ENCODE assay signal across 8 cellular contexts in genomic region chr7:129434172-129434845, GRCh38. TPM values are rescaled to one million over a fixed set of nuclear protein-coding genes. Genes with fewer than 3 reads are reported as not detected.
A peak's percentile ranks its signal among the peaks of the same experiment; 100 is the strongest.
DNase-seq lines count a peak whose midpoint lies in the region; ATAC-seq and TF ChIP-seq lines count a peak whose summit lies in the region.

Gene STRIP2 (plus strand): TSS chr7:129434432. CDS start chr7:129434473, 41 bp downstream.

- no peaks in the 10 kb centered on the region; the same call in 2 of the 3 replicates for H3K36me3 Mint-ChIP-seq in GM23338 (ENCODE audit: low read depth)
- peaks cover 10 to 13% of the 10 kb centered on the region in 2 donors for H3K36me3 Mint-ChIP-seq in activated T-cell treated with anti-CD3 and anti-CD28 coated beads, Interleukin-2, amount 50 U/mL, for 72 hours (ENCODE audit: insufficient read depth in 2 of 2)
- H3K36me3 Mint-ChIP-seq in naive thymus-derived CD8-positive, alpha-beta T cell: peaks cover 0 to 3% (median 0%) of the 10 kb centered on the region in 3 donors
- peaks cover 0 to 3% of the 10 kb centered on the region in 2 donors for H3K36me3 Mint-ChIP-seq in stimulated activated naive B cell treated with anti-CD40 and anti-IgM and Interleukin-4, amounts not matched to agents 10 μg/mL and 1 μg/mL and 100 μg/mL, for 72 hours

- no peaks in the 10 kb centered on the region for H3K9me3 Mint-ChIP-seq in GM23338
- no peaks in the 10 kb centered on the region for H3K9me3 Mint-ChIP-seq in activated T-cell treated with anti-CD3 and anti-CD28 coated beads, Interleukin-2, amount 50 U/mL, for 72 hours
- no peaks in the 10 kb centered on the region for H3K9me3 Mint-ChIP-seq in naive thymus-derived CD8-positive, alpha-beta T cell
- H3K9me3 Mint-ChIP-seq in stimulated activated naive B cell treated with anti-CD40 and anti-IgM and Interleukin-4, amounts not matched to agents 10 μg/mL and 1 μg/mL and 100 μg/mL, for 72 hours: no peaks in the 10 kb centered on the region

- peak; percentile 84 for ATAC-seq in GM23338
- ATAC-seq in activated T-cell treated with anti-CD3 and anti-CD28 coated beads, Interleukin-2, amount 50 U/mL, for 72 hours (replicated peaks in 1 of 2): peak; percentile 83 to 84
- ATAC-seq in naive thymus-derived CD8-positive, alpha-beta T cell: peak; percentile 93 to 95
- peak; percentile 94 to 97 for ATAC-seq in stimulated activated naive B cell treated with anti-CD40 and anti-IgM and Interleukin-4, amounts not matched to agents 10 μg/mL and 1 μg/mL and 100 μg/mL, for 72 hours (replicated peaks)

- POLR2A ChIA-PET in naive thymus-derived CD8-positive, alpha-beta T cell (lab: Charles Lee): interaction anchor here (0.6 to 1.0 kb wide), 2 partner anchors 10 to 661 kb away, joined by 3 read pairs; no protein-coding TSS in a partner anchor

- peak within 1 kb of the TSS; percentile 70 for H3K9ac ChIP-seq in Karpas-422 (ENCODE audit: low read length)

- H3K9me2 ChIP-seq in GM23338 (ENCODE audit: insufficient read depth): no peaks in the 10 kb centered on the region
- H3K9me2 ChIP-seq in Karpas-422 (replicated peaks; ENCODE audit: insufficient read depth, low read length): no peaks in the 10 kb centered on the region

- H2AFZ ChIP-seq in GM23338: peak within 1 kb of the TSS; percentile 97
- H2AFZ ChIP-seq in Karpas-422 (ENCODE audit: low read length): peak within 1 kb of the TSS; percentile 93

- peak within 1 kb of the TSS; percentile 95 for H3K27ac ChIP-seq in GM23338 (ENCODE audit: low read depth)
- H3K27ac ChIP-seq in Karpas-422 (ENCODE audit: low read length): no peak within 1 kb of the TSS
- H3K27ac ChIP-seq in Peyer's patch: peak within 1 kb of the TSS in 2 of 4 donors; percentile 53 to 64

- peak within 1 kb of the TSS; percentile 97 for H3K27ac Mint-ChIP-seq in GM23338
- H3K27ac Mint-ChIP-seq in activated T-cell treated with anti-CD3 and anti-CD28 coated beads, Interleukin-2, amount 50 U/mL, for 72 hours: peak within 1 kb of the TSS; percentile 85
- H3K27ac Mint-ChIP-seq in naive thymus-derived CD8-positive, alpha-beta T cell: peak within 1 kb of the TSS in 7 of 10 donors; percentile 29 to 83 (median 66)
- H3K27ac Mint-ChIP-seq in stimulated activated naive B cell treated with anti-CD40 and anti-IgM and Interleukin-4, amounts not matched to agents 10 μg/mL and 1 μg/mL and 100 μg/mL, for 72 hours: peak within 1 kb of the TSS; percentile 53

- peak within 1 kb of the TSS; percentile 97 for H3K4me2 ChIP-seq in GM23338
- H3K4me2 ChIP-seq in Karpas-422 (ENCODE audit: low read depth, low read length, poor library complexity, severe bottlenecking): peak within 1 kb of the TSS; percentile 87

- TF ChIP-seq CTCF in GM23338 (conservative IDR thresholded peaks at IDR 0.05; ENCODE audit: low read depth in 2 of 2) (no peak), Peyer's patch (IDR thresholded peaks at IDR 0.05) (no peak)

- peaks cover 7% of the 10 kb centered on the region; the same call in 1 of the 2 replicates for H3F3A ChIP-seq in GM23338 (replicated peaks; ENCODE audit: low read depth)

- TF ChIP-seq POLR2A in Peyer's patch (IDR thresholded peaks at IDR 0.05): no peak

- no peaks in the 10 kb centered on the region for H3K9me3 ChIP-seq in Karpas-422 (ENCODE audit: low read length)
- H3K9me3 ChIP-seq in Peyer's patch: no peaks in the 10 kb centered on the region

- H3K79me2 ChIP-seq in GM23338 (replicated peaks; ENCODE audit: insufficient read depth) (peaks cover 13% of the 10 kb centered on the region; the same call in 1 of the 2 replicates), Karpas-422 (ENCODE audit: low read length) (no peaks in the 10 kb centered on the region)

- peak within 1 kb of the TSS; percentile 76 for H3K4me3 Mint-ChIP-seq in GM23338
- peak within 1 kb of the TSS; percentile 95 for H3K4me3 Mint-ChIP-seq in activated T-cell treated with anti-CD3 and anti-CD28 coated beads, Interleukin-2, amount 50 U/mL, for 72 hours
- H3K4me3 Mint-ChIP-seq in naive thymus-derived CD8-positive, alpha-beta T cell: peak within 1 kb of the TSS; percentile 90 to 96 (median 95)
- H3K4me3 Mint-ChIP-seq in stimulated activated naive B cell treated with anti-CD40 and anti-IgM and Interleukin-4, amounts not matched to agents 10 μg/mL and 1 μg/mL and 100 μg/mL, for 72 hours: peak within 1 kb of the TSS; percentile 92 to 94

- H3K27me3 ChIP-seq in GM23338 (ENCODE audit: insufficient read depth) (peaks cover 20% of the 10 kb centered on the region), Karpas-422 (ENCODE audit: low read length) (no peaks in the 10 kb centered on the region), Peyer's patch (no peaks in the 10 kb centered on the region)

- H4K20me1 ChIP-seq in GM23338 (replicated peaks; ENCODE audit: insufficient read depth) (peaks cover 12% of the 10 kb centered on the region), Karpas-422 (ENCODE audit: insufficient read depth, low read depth, low read length) (no peaks in the 10 kb centered on the region)

- H3K27me3 Mint-ChIP-seq in GM23338 (ENCODE audit: insufficient read depth, low read depth, poor library complexity): peaks cover 9% of the 10 kb centered on the region
- H3K27me3 Mint-ChIP-seq in activated T-cell treated with anti-CD3 and anti-CD28 coated beads, Interleukin-2, amount 50 U/mL, for 72 hours (ENCODE audit: low read depth): peaks cover 20% of the 10 kb centered on the region
- H3K27me3 Mint-ChIP-seq in naive thymus-derived CD8-positive, alpha-beta T cell: peaks cover 24 to 36% (median 28%) of the 10 kb centered on the region in 5 donors
- peaks cover 28 to 38% of the 10 kb centered on the region in 2 donors for H3K27me3 Mint-ChIP-seq in stimulated activated naive B cell treated with anti-CD40 and anti-IgM and Interleukin-4, amounts not matched to agents 10 μg/mL and 1 μg/mL and 100 μg/mL, for 72 hours

- H3K4me3 ChIP-seq in GM23338 (peak within 1 kb of the TSS; percentile 83), Karpas-422 (ENCODE audit: low read length) (peak within 1 kb of the TSS; percentile 71), Peyer's patch (peak within 1 kb of the TSS; percentile 56 to 80 (median 65))

- peaks cover 24% of the 10 kb centered on the region for H3K4me1 Mint-ChIP-seq in GM23338
- peaks cover 48% of the 10 kb centered on the region for H3K4me1 Mint-ChIP-seq in activated T-cell treated with anti-CD3 and anti-CD28 coated beads, Interleukin-2, amount 50 U/mL, for 72 hours (ENCODE audit: low read depth)
- peaks cover 15 to 24% (median 17%) of the 10 kb centered on the region in 4 donors for H3K4me1 Mint-ChIP-seq in naive thymus-derived CD8-positive, alpha-beta T cell
- H3K4me1 Mint-ChIP-seq in stimulated activated naive B cell treated with anti-CD40 and anti-IgM and Interleukin-4, amounts not matched to agents 10 μg/mL and 1 μg/mL and 100 μg/mL, for 72 hours: peaks cover 13 to 18% of the 10 kb centered on the region in 2 donors

- H3K4me1 ChIP-seq in GM23338 (ENCODE audit: insufficient read depth) (peaks cover 16% of the 10 kb centered on the region), Karpas-422 (ENCODE audit: low read length) (peaks cover 13% of the 10 kb centered on the region), Peyer's patch (peaks cover 3 to 7% (median 5%) of the 10 kb centered on the region in 4 donors)

- H3K36me3 ChIP-seq in GM23338 (ENCODE audit: insufficient read depth) (no peaks in the 10 kb centered on the region), Karpas-422 (ENCODE audit: insufficient read depth, low read length) (no peaks in the 10 kb centered on the region), Peyer's patch (no peaks in the 10 kb centered on the region)

- DNase-seq in EL (peak; percentile 88), GM23338 (ENCODE audit: low spot score) (peak; percentile 97), Karpas-422 (peak; percentile 92), Peyer's patch (peak; percentile 93 to 96 (median 95)), fibroblast of gingiva (ENCODE audit: low read depth) (peak; percentile 72)
- peak; percentile 97 to 98 for DNase-seq in activated T-cell treated with anti-CD3 and anti-CD28 coated beads, Interleukin-2, amount 50 U/mL, for 72 hours
- peak; percentile 79 to 93 (median 88) for DNase-seq in naive thymus-derived CD8-positive, alpha-beta T cell
- peak; percentile 80 for DNase-seq in stimulated activated naive B cell treated with anti-CD40 and anti-IgM and Interleukin-4, amounts not matched to agents 10 μg/mL and 1 μg/mL and 100 μg/mL, for 72 hours

TF ChIP-seq in GM23338, 12 proteins besides CTCF, POLR2A, EP300 and RAD21 (continues in another document):
- TF ChIP-seq POLR2AphosphoS5 (IDR thresholded peaks at IDR 0.05; ENCODE audit: low read depth) (peak; percentile 91), NANOG (IDR thresholded peaks at IDR 0.05; ENCODE audit: borderline replicate concordance) (no peak), JUNB (IDR thresholded peaks at IDR 0.05; ENCODE audit: unreplicated experiment) (no peak)

RNA-seq across cellular contexts. Expression of gene STRIP2, which starts in this region (rescaled TPM):
- 7.4 and 10.6 TPM in 2 replicates for total RNA-seq in GM23338 (2014; rRNA removed; shearing (Covaris generic))
- polyA plus RNA-seq in GM23338 (2016; fragmentation: Nextera tagmentation; extraction: Ambion mirVana): 3.8 and 4.7 TPM in 2 replicates
- total RNA-seq in Karpas-422 (2014; rRNA removed; shearing (Covaris generic); ENCODE audit: low replicate concordance): 0.15 and 0.22 TPM in 2 replicates
- 1 to 10 TPM in 3 of 4 donors, under 1 TPM in 1; 0.54 to 1.7 (median 1.3) TPM for total RNA-seq in Peyer's patch
- 10 to 100 TPM; 73.5 to 79.2 TPM for total RNA-seq in activated T-cell treated with anti-CD3 and anti-CD28 coated beads, Interleukin-2, amount 50 U/mL, for 72 hours
- total RNA-seq in naive thymus-derived CD8-positive, alpha-beta T cell: under 1 TPM in 1 of 2 experiments, not detected in 1; 0.11 TPM
- not detected for polyA plus RNA-seq in naive thymus-derived CD8-positive, alpha-beta T cell

Comparison
In these comparisons a context has a peak if more than half of its experiments do, and no peak if none do; other contexts are left out.
1. Peak in DNase-seq, H3K4me3 ChIP-seq, H3K9ac ChIP-seq and H3K4me2 ChIP-seq in Karpas-422; RNA of the gene not detected or under 1 TPM.
2. Peak in DNase-seq and ATAC-seq in naive thymus-derived CD8-positive, alpha-beta T cell; RNA of the gene not detected or under 1 TPM.